In genomic region chr2:204948364-204948763, GRCh38 we compare ENCODE assay signal across 21 cellular contexts.
DNase-seq lines count a peak whose midpoint lies in the region; ATAC-seq and TF ChIP-seq lines count a peak whose summit lies in the region.
"Had no signal": no experiment of that assay in that cellular context is flagged by ENCODE, and none has a peak within 500 bp of the region (broad histone marks: within the 10 kb centered on the region; RNA-seq: fewer than 3 reads in every experiment).

No MANE protein-coding gene starts in this region.

- TF ChIP-seq POLR2A in prostate gland (IDR thresholded peaks at IDR 0.05), result no peak

- peak overlapping the region; percentile 40 for H3K27ac Mint-ChIP-seq in activated T-cell treated with anti-CD3 and anti-CD28 coated beads, Interleukin-2, amount 50 U/mL, for 72 hours
- peak overlapping the region; percentile 82 for H3K27ac Mint-ChIP-seq in activated T-helper 2 cell treated with anti-CD3 and anti-CD28 coated beads, Interferon-gamma antibody, Interleukin-2, Interleukin-4, amounts not matched to agents 10 μg/mL and 5 μg/mL and 100 μg/mL, durations not matched to agents 14 hours and 24 hours and 36 hours
- peak overlapping the region; percentile 80 for H3K27ac Mint-ChIP-seq in nephron progenitor cell
- H3K27ac Mint-ChIP-seq: dendritic cell treated with granulocyte-macrophage colony-stimulating factor and Interleukin-4, amounts not matched to agents 40 ng/mL and 50 ng/mL, for 4 days; HFFc6 had no signal

- peak; percentile 49 to 63 for ATAC-seq in activated T-cell treated with anti-CD3 and anti-CD28 coated beads, Interleukin-2, amount 50 U/mL, for 72 hours (replicated peaks in 1 of 2)
- ATAC-seq in left cardiac atrium, result no peak
- ATAC-seq: K562, right lobe of liver, Right ventricle myocardium inferior had no signal

- peaks cover 2% of the 10 kb centered on the region for H3K4me1 ChIP-seq in prostate gland (replicated peaks)
- H3K4me1 ChIP-seq: BLaER1 had no signal

- H3K9me3 Mint-ChIP-seq in activated T-cell treated with anti-CD3 and anti-CD28 coated beads, Interleukin-2, amount 50 U/mL, for 72 hours, result peaks cover 19% of the 10 kb centered on the region in 2 donors
- H3K9me3 Mint-ChIP-seq in activated T-helper 2 cell treated with anti-CD3 and anti-CD28 coated beads, Interferon-gamma antibody, Interleukin-2, Interleukin-4, amounts not matched to agents 10 μg/mL and 5 μg/mL and 100 μg/mL, durations not matched to agents 14 hours and 24 hours and 36 hours, result peaks cover 56% of the 10 kb centered on the region
- H3K9me3 Mint-ChIP-seq in nephron progenitor cell, result peaks cover 31% of the 10 kb centered on the region

- H3K27me3 ChIP-seq in prostate gland (replicated peaks; ENCODE audit: insufficient read depth), result no peaks in the 10 kb centered on the region
- H3K27me3 ChIP-seq: BLaER1, breast epithelium, pancreas, right lobe of liver had no signal

- DNase-seq in activated T-cell treated with anti-CD3 and anti-CD28 coated beads, Interleukin-2, amount 50 U/mL, for 72 hours, result no peak
- no peak for DNase-seq in activated T-cell treated with anti-CD3 and anti-CD28 coated beads for 4 hours
- peak; percentile 88 to 92 for DNase-seq in NCI-H526 (lab: John Stamatoyannopoulos, UW)
- DNase-seq in activated T-helper 2 cell treated with anti-CD3 and anti-CD28 coated beads, Interferon-gamma antibody, Interleukin-2, Interleukin-4, amounts not matched to agents 10 μg/mL and 5 μg/mL and 100 μg/mL, durations not matched to agents 14 hours and 24 hours and 36 hours (ENCODE audit: low spot score), result no peak
- DNase-seq in nephron progenitor cell, result no peak
- DNase-seq in NCI-H1105 treated with DMSO at 0.1 percent for 48 hours (lab: John Stamatoyannopoulos, UW), result no peak
- DNase-seq in left cardiac atrium, result no peak
- no peak for DNase-seq in prostate gland (ENCODE audit: low spot score)
- DNase-seq: amniotic stem cell, HFFc6, kidney glomerular epithelial cell, NCI-H187, NCI-H2227 treated with DMSO at 0.1 percent for 48 hours, pancreas, right lobe of liver, SW 1271 had no signal

- peak overlapping the region; percentile 47 to 72 for H3K4me3 Mint-ChIP-seq in activated T-cell treated with anti-CD3 and anti-CD28 coated beads, Interleukin-2, amount 50 U/mL, for 72 hours
- peak overlapping the region; percentile 52 for H3K4me3 Mint-ChIP-seq in activated T-helper 2 cell treated with anti-CD3 and anti-CD28 coated beads, Interferon-gamma antibody, Interleukin-2, Interleukin-4, amounts not matched to agents 10 μg/mL and 5 μg/mL and 100 μg/mL, durations not matched to agents 14 hours and 24 hours and 36 hours (ENCODE audit: low read depth)
- H3K4me3 Mint-ChIP-seq in nephron progenitor cell, result no peak overlapping the region
- H3K4me3 Mint-ChIP-seq: dendritic cell treated with granulocyte-macrophage colony-stimulating factor and Interleukin-4, amounts not matched to agents 40 ng/mL and 50 ng/mL, for 4 days; HFFc6 had no signal

- 9% methylated on average over 3 of the region's 3 CpGs for WGBS in prostate gland

- H3K4me3 ChIP-seq in prostate gland, result no peak overlapping the region
- H3K4me3 ChIP-seq: BLaER1, breast epithelium, K562, pancreas, right lobe of liver had no signal

- H3K27me3 Mint-ChIP-seq in activated T-cell treated with anti-CD3 and anti-CD28 coated beads, Interleukin-2, amount 50 U/mL, for 72 hours (ENCODE audit: low read depth), result no peaks in the 10 kb centered on the region
- H3K27me3 Mint-ChIP-seq in activated T-helper 2 cell treated with anti-CD3 and anti-CD28 coated beads, Interferon-gamma antibody, Interleukin-2, Interleukin-4, amounts not matched to agents 10 μg/mL and 5 μg/mL and 100 μg/mL, durations not matched to agents 14 hours and 24 hours and 36 hours (ENCODE audit: low read depth), result no peaks in the 10 kb centered on the region
- H3K27me3 Mint-ChIP-seq in nephron progenitor cell (ENCODE audit: low read depth, poor library complexity), result peaks cover 3% of the 10 kb centered on the region
- H3K27me3 Mint-ChIP-seq: dendritic cell treated with granulocyte-macrophage colony-stimulating factor and Interleukin-4, amounts not matched to agents 40 ng/mL and 50 ng/mL, for 4 days had no signal

- H3K36me3 Mint-ChIP-seq in activated T-cell treated with anti-CD3 and anti-CD28 coated beads, Interleukin-2, amount 50 U/mL, for 72 hours (ENCODE audit: insufficient read depth in 2 of 2), result peaks cover 14 to 27% of the 10 kb centered on the region in 2 donors
- peaks cover 69% of the 10 kb centered on the region for H3K36me3 Mint-ChIP-seq in activated T-helper 2 cell treated with anti-CD3 and anti-CD28 coated beads, Interferon-gamma antibody, Interleukin-2, Interleukin-4, amounts not matched to agents 10 μg/mL and 5 μg/mL and 100 μg/mL, durations not matched to agents 14 hours and 24 hours and 36 hours (ENCODE audit: low read depth)
- H3K36me3 Mint-ChIP-seq in nephron progenitor cell (ENCODE audit: low read depth), result peaks cover 31% of the 10 kb centered on the region

- intact Hi-C loops in activated T-helper 2 cell treated with anti-CD3 and anti-CD28 coated beads, Interferon-gamma antibody, Interleukin-2, Interleukin-4, amounts not matched to agents 10 μg/mL and 5 μg/mL and 100 μg/mL, durations not matched to agents 14 hours and 24 hours and 36 hours (cut with micrococcal nuclease), result loop anchor here (2.0 to 5.0 kb wide), 3 partner anchors 56 to 664 kb away; no protein-coding TSS in a partner anchor
- intact Hi-C loops in left cardiac atrium (cut with DNase I), result no loop called here
- intact Hi-C loops in prostate gland (cut with DNase I), result no loop called here

- peaks cover 53% of the 10 kb centered on the region for H3K4me1 Mint-ChIP-seq in activated T-cell treated with anti-CD3 and anti-CD28 coated beads, Interleukin-2, amount 50 U/mL, for 72 hours (ENCODE audit: low read depth)
- H3K4me1 Mint-ChIP-seq in activated T-helper 2 cell treated with anti-CD3 and anti-CD28 coated beads, Interferon-gamma antibody, Interleukin-2, Interleukin-4, amounts not matched to agents 10 μg/mL and 5 μg/mL and 100 μg/mL, durations not matched to agents 14 hours and 24 hours and 36 hours (ENCODE audit: low read depth), result peaks cover 57% of the 10 kb centered on the region
- peaks cover 59% of the 10 kb centered on the region for H3K4me1 Mint-ChIP-seq in nephron progenitor cell

- no peaks in the 10 kb centered on the region for H3K9me3 ChIP-seq in prostate gland
- H3K9me3 ChIP-seq: breast epithelium, pancreas, right lobe of liver had no signal

- TF ChIP-seq CTCF in nephron progenitor cell (IDR thresholded peaks at IDR 0.05) (no peak), prostate gland (IDR thresholded peaks at IDR 0.05) (no peak)

- no peak overlapping the region for H3K27ac ChIP-seq in prostate gland
- H3K27ac ChIP-seq: BLaER1, breast epithelium, pancreas, right lobe of liver had no signal

- H3K36me3 ChIP-seq in prostate gland, result no peaks in the 10 kb centered on the region
- H3K36me3 ChIP-seq: BLaER1, breast epithelium, pancreas, right lobe of liver had no signal

Comparison
In these comparisons a context has a peak if more than half of its experiments do, and no peak if none do; other contexts are left out.
1. ATAC-seq: peak in activated T-cell treated with anti-CD3 and anti-CD28 coated beads, Interleukin-2, amount 50 U/mL, for 72 hours (2 of 2); none in left cardiac atrium (0 of 2).
2. DNase-seq: peak in NCI-H526 (2 of 2); none in activated T-cell treated with anti-CD3 and anti-CD28 coated beads, Interleukin-2, amount 50 U/mL, for 72 hours (0 of 2), activated T-cell treated with anti-CD3 and anti-CD28 coated beads for 4 hours (single experiment), activated T-helper 2 cell treated with anti-CD3 and anti-CD28 coated beads, Interferon-gamma antibody, Interleukin-2, Interleukin-4, amounts not matched to agents 10 μg/mL and 5 μg/mL and 100 μg/mL, durations not matched to agents 14 hours and 24 hours and 36 hours (single experiment), nephron progenitor cell (single experiment), NCI-H1105 treated with DMSO at 0.1 percent for 48 hours (single experiment), left cardiac atrium (single experiment) and prostate gland (single experiment).
3. Peak in every context shown above with its lines, with median percentiles within 50 percentile points of each other: H3K27ac Mint-ChIP-seq.